In genomic region chr4:73021634-73022033, GRCh38 we compare ENCODE assay signal across 8 cellular contexts. TPM values are rescaled to one million over a fixed set of nuclear protein-coding genes. Genes with fewer than 3 reads are reported as not detected.
DNase-seq lines count a peak whose midpoint lies in the region; ATAC-seq and TF ChIP-seq lines count a peak whose summit lies in the region.

No MANE protein-coding gene starts in this region.

- no peaks in the 10 kb centered on the region for H3K9me3 ChIP-seq in left ventricle myocardium inferior (replicated peaks)
- no peaks in the 10 kb centered on the region for H3K9me3 ChIP-seq in hepatocyte (ENCODE audit: low read depth)
- no peaks in the 10 kb centered on the region for H3K9me3 ChIP-seq in right cardiac atrium (ENCODE audit: control insufficient read depth, low read length)

- 27% methylated on average over 1 of the region's 1 CpG for WGBS in hepatocyte (ENCODE audit: low lambda C conversion rate, missing lambda C conversion rate)
- WGBS in right cardiac atrium: 5% methylated on average over 1 of the region's 1 CpG

- no peaks in the 10 kb centered on the region for H3K36me3 ChIP-seq in left ventricle myocardium inferior
- H3K36me3 ChIP-seq in hepatocyte (replicated peaks; ENCODE audit: insufficient read depth, low read depth): no peaks in the 10 kb centered on the region

- H3K4me3 ChIP-seq in left ventricle myocardium inferior: no peak overlapping the region
- no peak overlapping the region for H3K4me3 ChIP-seq in hepatocyte
- H3K4me3 ChIP-seq in right cardiac atrium (ENCODE audit: low read length): no peak overlapping the region

- ATAC-seq in Right ventricle myocardium inferior (no peak), HG03108 (IDR thresholded peaks at IDR 0.05; ENCODE audit: unreplicated experiment) (peak; percentile 70), GM18873 (IDR thresholded peaks at IDR 0.05; ENCODE audit: low FRiP score, unreplicated experiment) (no peak), Right ventricle myocardium superior (ENCODE audit: poor library complexity) (no peak), right cardiac atrium (no peak)

- H2AFZ ChIP-seq in hepatocyte: no peak overlapping the region

- H3K27me3 ChIP-seq in left ventricle myocardium inferior (ENCODE audit: low read depth) (no peaks in the 10 kb centered on the region), hepatocyte (no peaks in the 10 kb centered on the region), right cardiac atrium (ENCODE audit: control insufficient read depth, insufficient read depth) (peaks cover 2% of the 10 kb centered on the region)

- H3K27ac ChIP-seq in left ventricle myocardium inferior (replicated peaks): no peak overlapping the region
- H3K27ac ChIP-seq in hepatocyte: no peak overlapping the region
- no peak overlapping the region for H3K27ac ChIP-seq in right cardiac atrium (ENCODE audit: low read length)

- DNase-seq in left ventricle myocardium inferior: no peak
- no peak for DNase-seq in Right ventricle myocardium inferior (ENCODE audit: missing footprints)
- peak; percentile 21 for DNase-seq in SK-N-DZ (ENCODE audit: low spot score)
- DNase-seq in hepatocyte (ENCODE audit: low spot score): peak; percentile 67
- DNase-seq in Right ventricle myocardium superior: no peak
- no peak for DNase-seq in right cardiac atrium

- H3K9me2 ChIP-seq in hepatocyte (replicated peaks; ENCODE audit: insufficient read depth): no peaks in the 10 kb centered on the region

- H3K4me1 ChIP-seq in left ventricle myocardium inferior (no peaks in the 10 kb centered on the region), hepatocyte (ENCODE audit: insufficient read depth) (no peaks in the 10 kb centered on the region), right cardiac atrium (ENCODE audit: control insufficient read depth, insufficient read depth, low read length) (no peaks in the 10 kb centered on the region)

- no peaks in the 10 kb centered on the region for H3K79me2 ChIP-seq in hepatocyte

- TF ChIP-seq CTCF in left ventricle myocardium inferior (IDR thresholded peaks at IDR 0.05; ENCODE audit: borderline replicate concordance) (peak; percentile 29), hepatocyte (IDR thresholded peaks at IDR 0.05; ENCODE audit: poor library complexity) (peak; percentile 63)

- intact Hi-C loops in left ventricle myocardium inferior (cut with micrococcal nuclease) (no loop called here), Right ventricle myocardium inferior (cut with DNase I) (loop anchor here (5.0 kb wide), 1 partner anchor 319 kb away; no protein-coding TSS in a partner anchor), Right ventricle myocardium superior (cut with DNase I) (no loop called here), right cardiac atrium (cut with DNase I) (loop anchor here in 2 of 4 donors (5.0 to 10.0 kb wide), 2 partner anchors 317 to 514 kb away; no protein-coding TSS in a partner anchor)

- no peaks in the 10 kb centered on the region for H4K20me1 ChIP-seq in hepatocyte (ENCODE audit: insufficient read depth, poor library complexity, severe bottlenecking)

- H3K4me2 ChIP-seq in hepatocyte: no peak overlapping the region

RNA-seq across cellular contexts. Expression of gene COX18, which starts 47.9 kb away (rescaled TPM):
- total RNA-seq in left ventricle myocardium inferior: 17.0 TPM
- 14.9 TPM for total RNA-seq in Right ventricle myocardium inferior
- polyA plus RNA-seq in SK-N-DZ (2014; cell fraction: cytosol; rRNA removed): 17.7 and 18.3 TPM in 2 replicates
- 14.5 and 18.5 TPM in 2 replicates for polyA plus RNA-seq in SK-N-DZ (2014; cell fraction: nucleus; rRNA removed)
- total RNA-seq in hepatocyte: 28.9 and 31.1 TPM in 2 replicates
- polyA plus RNA-seq in hepatocyte: 5.4 and 5.7 TPM in 2 replicates
- total RNA-seq in Right ventricle myocardium superior: 15.9 TPM
- total RNA-seq in right cardiac atrium: 10 to 100 TPM; 14.6 to 16.0 (median 15.7) TPM
- 17.7 TPM for polyA plus RNA-seq in right cardiac atrium

Comparison
In these comparisons a context has a peak if more than half of its experiments do, and no peak if none do; other contexts are left out.
1. DNase-seq: peak in SK-N-DZ (single experiment) and hepatocyte (single experiment); none in left ventricle myocardium inferior (single experiment), Right ventricle myocardium inferior (single experiment), Right ventricle myocardium superior (single experiment) and right cardiac atrium (0 of 3).